ENCODE assay signal across 24 cellular contexts in the genomic region with DNA sequence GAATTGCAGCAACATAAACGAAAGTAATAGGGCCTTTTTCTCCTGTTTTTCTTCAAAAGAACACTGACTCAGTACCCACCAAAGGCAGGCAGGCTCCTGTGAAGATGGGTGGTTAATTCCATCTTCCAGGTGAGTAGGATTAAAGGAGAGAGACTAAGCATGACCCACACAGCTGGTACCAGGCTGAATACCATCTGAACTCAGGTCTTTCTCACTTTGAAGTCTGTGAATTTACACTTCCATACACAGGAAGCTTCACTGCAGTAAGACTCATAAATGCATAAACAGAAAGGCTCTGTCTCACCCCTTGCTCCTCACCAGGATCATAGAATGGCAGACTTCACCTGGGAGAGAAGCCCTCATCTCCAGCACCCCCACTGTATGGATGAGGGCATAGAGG.
A peak's percentile ranks its signal among the peaks of the same experiment; 100 is the strongest.
DNase-seq lines count a peak whose midpoint lies in the region; ATAC-seq and TF ChIP-seq lines count a peak whose summit lies in the region.
"Had no signal": no experiment of that assay in that cellular context is flagged by ENCODE, and none has a peak within 500 bp of the region (broad histone marks: within the 10 kb centered on the region; RNA-seq: fewer than 3 reads in every experiment).

No MANE protein-coding gene starts in this region.

- H3K4me1 ChIP-seq in right atrium auricular region (peaks cover 0 to 16% of the 10 kb centered on the region in 2 donors), Peyer's patch (no peaks in the 10 kb centered on the region)
- H3K4me1 ChIP-seq: body of pancreas, testis, uterus had no signal

- TF ChIP-seq POLR2A in Peyer's patch (IDR thresholded peaks at IDR 0.05): no peak

- no peak overlapping the region for H3K4me3 Mint-ChIP-seq in HFFc6
- no peak overlapping the region for H3K4me3 Mint-ChIP-seq in stimulated activated effector memory CD8-positive, alpha-beta T cell treated with anti-CD3 and anti-CD28 coated beads, Interleukin-12 subunit alpha, Interleukin-12 subunit beta, amount 100 ng/mL, for 72 hours
- H3K4me3 Mint-ChIP-seq: activated CD4-positive, alpha-beta memory T cell treated with anti-CD3 and anti-CD28 coated beads, Interleukin-2, amount 10 ng/mL, durations not matched to agents 7 days and 5 days; activated naive CD8-positive, alpha-beta T cell treated with anti-CD3 and anti-CD28 coated beads, Interleukin-2, amount 10 ng/mL, durations not matched to agents 7 days and 5 days; stimulated activated memory B cell treated with anti-CD40 and anti-IgM and Interleukin-4, amounts not matched to agents 10 μg/mL and 1 μg/mL and 100 μg/mL, for 72 hours had no signal

- H3K27ac ChIP-seq in right atrium auricular region: peak overlapping the region in 1 of 2 donors; percentile 43
- H3K27ac ChIP-seq in Peyer's patch: no peak overlapping the region
- H3K27ac ChIP-seq: body of pancreas, testis, uterus had no signal

- H3K4me3 ChIP-seq in right atrium auricular region (no peak overlapping the region), Peyer's patch (no peak overlapping the region)
- H3K4me3 ChIP-seq: body of pancreas, testis, uterus had no signal

- TF ChIP-seq CTCF in right atrium auricular region (IDR thresholded peaks at IDR 0.05): no peak
- no peak for TF ChIP-seq CTCF in HFFc6 (IDR thresholded peaks at IDR 0.05)
- TF ChIP-seq CTCF in Peyer's patch (IDR thresholded peaks at IDR 0.05): no peak
- TF ChIP-seq CTCF in GM20000 (IDR thresholded peaks at IDR 0.05; ENCODE audit: extremely low read depth, missing control alignments): no peak

- no peaks in the 10 kb centered on the region for H3K9me3 Mint-ChIP-seq in HFFc6
- H3K9me3 Mint-ChIP-seq in stimulated activated effector memory CD8-positive, alpha-beta T cell treated with anti-CD3 and anti-CD28 coated beads, Interleukin-12 subunit alpha, Interleukin-12 subunit beta, amount 100 ng/mL, for 72 hours: no peaks in the 10 kb centered on the region
- H3K9me3 Mint-ChIP-seq: activated CD4-positive, alpha-beta memory T cell treated with anti-CD3 and anti-CD28 coated beads, Interleukin-2, amount 10 ng/mL, durations not matched to agents 7 days and 5 days; activated naive CD8-positive, alpha-beta T cell treated with anti-CD3 and anti-CD28 coated beads, Interleukin-2, amount 10 ng/mL, durations not matched to agents 7 days and 5 days; stimulated activated memory B cell treated with anti-CD40 and anti-IgM and Interleukin-4, amounts not matched to agents 10 μg/mL and 1 μg/mL and 100 μg/mL, for 72 hours had no signal

- DNase-seq in Right ventricle myocardium inferior (ENCODE audit: missing footprints): no peak
- DNase-seq in right atrium auricular region (ENCODE audit: low spot score): no peak
- DNase-seq in HFFc6: no peak
- DNase-seq in amniotic epithelial cell (ENCODE audit: low read depth): peak; percentile 15
- DNase-seq in stimulated activated effector memory CD8-positive, alpha-beta T cell treated with anti-CD3 and anti-CD28 coated beads, Interleukin-12 subunit alpha, Interleukin-12 subunit beta, amount 100 ng/mL, for 72 hours (ENCODE audit: low spot score in 2 of 2): no peak
- DNase-seq in Peyer's patch: no peak
- DNase-seq in kidney tubule cell (ENCODE audit: low spot score): no peak
- no peak for DNase-seq in GM20000 (ENCODE audit: low spot score)
- DNase-seq: activated CD4-positive, alpha-beta memory T cell treated with anti-CD3 and anti-CD28 coated beads, Interleukin-2, amount 10 ng/mL, durations not matched to agents 7 days and 5 days; activated naive CD8-positive, alpha-beta T cell treated with anti-CD3 and anti-CD28 coated beads, Interleukin-2, amount 10 ng/mL, durations not matched to agents 7 days and 5 days; activated T-cell treated with anti-CD3 and anti-CD28 coated beads, Interleukin-2, amount 50 U/mL, for 1 hour; body of pancreas; C1 segment of cervical spinal cord; GOT3; head of caudate nucleus; left colon; NCI-H2029 treated with DMSO at 0.1 percent for 48 hours; NCI-H2227 treated with DMSO at 0.1 percent for 48 hours; OCI-M1; retina; T-helper 9 cell; testis; uterus had no signal

- peak overlapping the region; percentile 48 for H3K27ac Mint-ChIP-seq in HFFc6
- peak overlapping the region; percentile 34 for H3K27ac Mint-ChIP-seq in stimulated activated effector memory CD8-positive, alpha-beta T cell treated with anti-CD3 and anti-CD28 coated beads, Interleukin-12 subunit alpha, Interleukin-12 subunit beta, amount 100 ng/mL, for 72 hours
- H3K27ac Mint-ChIP-seq: activated CD4-positive, alpha-beta memory T cell treated with anti-CD3 and anti-CD28 coated beads, Interleukin-2, amount 10 ng/mL, durations not matched to agents 7 days and 5 days; activated naive CD8-positive, alpha-beta T cell treated with anti-CD3 and anti-CD28 coated beads, Interleukin-2, amount 10 ng/mL, durations not matched to agents 7 days and 5 days; stimulated activated memory B cell treated with anti-CD40 and anti-IgM and Interleukin-4, amounts not matched to agents 10 μg/mL and 1 μg/mL and 100 μg/mL, for 72 hours had no signal

- peak; percentile 4 for ATAC-seq in Right ventricle myocardium inferior
- no peak for ATAC-seq in stimulated activated effector memory CD8-positive, alpha-beta T cell treated with anti-CD3 and anti-CD28 coated beads, Interleukin-12 subunit alpha, Interleukin-12 subunit beta, amount 100 ng/mL, for 72 hours
- ATAC-seq: body of pancreas; left colon; stimulated activated memory B cell treated with anti-CD40 and anti-IgM and Interleukin-4, amounts not matched to agents 10 μg/mL and 1 μg/mL and 100 μg/mL, for 72 hours had no signal

- H3K27me3 ChIP-seq in right atrium auricular region: no peaks in the 10 kb centered on the region
- H3K27me3 ChIP-seq in Peyer's patch: no peaks in the 10 kb centered on the region
- H3K27me3 ChIP-seq: body of pancreas, testis, uterus had no signal

- H3K36me3 Mint-ChIP-seq in HFFc6 (ENCODE audit: low read depth): peaks cover 37% of the 10 kb centered on the region
- peaks cover 21% of the 10 kb centered on the region for H3K36me3 Mint-ChIP-seq in stimulated activated effector memory CD8-positive, alpha-beta T cell treated with anti-CD3 and anti-CD28 coated beads, Interleukin-12 subunit alpha, Interleukin-12 subunit beta, amount 100 ng/mL, for 72 hours

- no peaks in the 10 kb centered on the region for H3K9me3 ChIP-seq in right atrium auricular region
- no peaks in the 10 kb centered on the region for H3K9me3 ChIP-seq in Peyer's patch
- H3K9me3 ChIP-seq: body of pancreas, testis, uterus had no signal

- intact Hi-C loops in Right ventricle myocardium inferior (cut with DNase I): no loop called here

- peaks cover 76% of the 10 kb centered on the region for H3K4me1 Mint-ChIP-seq in HFFc6 (ENCODE audit: low read depth)
- H3K4me1 Mint-ChIP-seq in stimulated activated effector memory CD8-positive, alpha-beta T cell treated with anti-CD3 and anti-CD28 coated beads, Interleukin-12 subunit alpha, Interleukin-12 subunit beta, amount 100 ng/mL, for 72 hours: peaks cover 57% of the 10 kb centered on the region

- H3K36me3 ChIP-seq in right atrium auricular region (no peaks in the 10 kb centered on the region), Peyer's patch (no peaks in the 10 kb centered on the region)
- H3K36me3 ChIP-seq: uterus had no signal

- H3K27me3 Mint-ChIP-seq in HFFc6 (ENCODE audit: insufficient read depth): no peaks in the 10 kb centered on the region; the same call in 1 of the 2 replicates
- H3K27me3 Mint-ChIP-seq: activated CD4-positive, alpha-beta memory T cell treated with anti-CD3 and anti-CD28 coated beads, Interleukin-2, amount 10 ng/mL, durations not matched to agents 7 days and 5 days; activated naive CD8-positive, alpha-beta T cell treated with anti-CD3 and anti-CD28 coated beads, Interleukin-2, amount 10 ng/mL, durations not matched to agents 7 days and 5 days; stimulated activated memory B cell treated with anti-CD40 and anti-IgM and Interleukin-4, amounts not matched to agents 10 μg/mL and 1 μg/mL and 100 μg/mL, for 72 hours had no signal
